ENCODE assay signal across 11 cellular contexts in the genomic region with DNA sequence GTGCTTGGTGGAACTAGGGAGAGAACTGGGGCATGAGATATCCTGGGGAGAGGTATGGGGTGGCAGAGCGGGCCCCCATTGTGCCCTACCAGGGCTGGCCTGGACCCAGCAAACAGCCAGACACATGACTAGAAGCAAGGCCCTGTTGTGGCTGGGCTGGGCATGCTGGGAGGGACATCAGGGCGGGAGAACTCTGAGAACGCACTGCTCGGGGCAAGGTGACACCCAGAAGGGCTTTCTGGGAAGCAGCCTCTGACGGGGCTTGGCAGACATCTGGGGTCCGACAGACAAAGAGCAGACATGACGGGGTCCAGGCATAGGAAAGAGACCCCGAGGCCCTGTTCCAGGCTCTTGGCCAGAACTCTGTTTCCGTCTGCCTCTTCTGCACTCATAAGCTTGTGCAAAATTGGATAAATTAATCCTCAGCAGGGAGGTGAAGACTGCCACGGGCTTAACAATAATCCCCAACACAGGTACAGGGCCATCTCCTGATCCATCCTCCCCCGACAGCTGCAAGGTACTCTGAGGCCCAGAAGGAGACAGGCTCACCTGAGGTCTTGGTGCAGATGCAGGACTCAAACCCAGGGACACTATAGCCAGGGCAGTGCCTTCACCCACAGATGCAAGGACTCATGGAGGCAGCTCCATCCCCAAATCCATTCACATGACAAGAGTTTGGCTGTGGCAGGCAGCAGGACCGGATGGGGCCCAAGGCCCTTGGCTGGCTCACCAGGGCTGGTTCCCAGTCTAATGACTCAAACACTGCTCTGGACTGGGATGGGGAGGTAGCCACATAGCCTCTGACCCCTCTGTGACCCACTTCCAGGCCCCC. TPM values are rescaled to one million over a fixed set of nuclear protein-coding genes. Genes with fewer than 3 reads are reported as not detected.
DNase-seq lines count a peak whose midpoint lies in the region; ATAC-seq, FAIRE-seq and TF ChIP-seq lines count a peak whose summit lies in the region.
"Had no signal": no experiment of that assay in that cellular context is flagged by ENCODE, and none has a peak within 500 bp of the region (broad histone marks: within the 10 kb centered on the region; RNA-seq: fewer than 3 reads in every experiment).

No MANE protein-coding gene starts in this region.

- H2AFZ ChIP-seq in HepG2 (ENCODE audit: low read length): no peak overlapping the region

- TF ChIP-seq RAD21 in HepG2 (CRISPR knock-in tag; IDR thresholded peaks at IDR 0.05): no peak

- H3K4me3 Mint-ChIP-seq in activated CD4-positive, alpha-beta T cell treated with anti-CD3 and anti-CD28 coated beads, Interleukin-2, amount 10 ng/mL, durations not matched to agents 24 days and 14 days: no peak overlapping the region
- H3K4me3 Mint-ChIP-seq: stimulated activated naive CD8-positive, alpha-beta T cell treated with anti-CD3 and anti-CD28 coated beads, Interleukin-15, Interleukin-2, amounts not matched to agents 100 ng/mL and 50 ng/mL, for 24 hours had no signal

- H3K27ac ChIP-seq in caudate nucleus (ENCODE audit: low read depth, low read length) (peak overlapping the region; percentile 27), HepG2 (ENCODE audit: extremely low read length, insufficient read depth, low read length) (peak overlapping the region; percentile 75), substantia nigra (ENCODE audit: low read depth, low read length, poor library complexity, severe bottlenecking) (peak overlapping the region; percentile 74)

- in situ Hi-C loops in HepG2 (cut with HindIII; ENCODE audit: extremely low pct_ligation_motif_present, low pct_unique_long_range_greater_than_20kb): no loop called here

- peak overlapping the region; percentile 34 for H3K27ac Mint-ChIP-seq in activated CD4-positive, alpha-beta T cell treated with anti-CD3 and anti-CD28 coated beads, Interleukin-2, amount 10 ng/mL, durations not matched to agents 24 days and 14 days
- H3K27ac Mint-ChIP-seq: stimulated activated naive CD8-positive, alpha-beta T cell treated with anti-CD3 and anti-CD28 coated beads, Interleukin-15, Interleukin-2, amounts not matched to agents 100 ng/mL and 50 ng/mL, for 24 hours had no signal

- H3K4me3 ChIP-seq in HepG2 (replicated peaks in 1 of 3; ENCODE audit: insufficient read depth in 1 of 3, low read depth in 2 of 3, low read length in 3 of 3): peak overlapping the region in 1 of 3 experiments; percentile 37; a peak in 1 of 6 replicates

- peaks cover 92% of the 10 kb centered on the region for H3K79me2 ChIP-seq in HepG2 (ENCODE audit: insufficient read depth, low read length)

- 0 out of 4 replicates have a peak, but pooled peaks of 1 of the 2 experiments have one; percentile 6 for TF ChIP-seq POLR2A in HepG2 (IDR thresholded peaks at IDR 0.05; ENCODE audit: insufficient read depth in 1 of 2, low read depth in 2 of 2, low read length in 2 of 2)

- no peaks in the 10 kb centered on the region for H3K27me3 ChIP-seq in HepG2 (ENCODE audit: control insufficient read depth in 1 of 2, insufficient read depth in 2 of 2, low read length in 2 of 2)
- H3K27me3 ChIP-seq: Peyer's patch had no signal

- H3K9me3 Mint-ChIP-seq in activated CD4-positive, alpha-beta T cell treated with anti-CD3 and anti-CD28 coated beads, Interleukin-2, amount 10 ng/mL, durations not matched to agents 24 days and 14 days: no peaks in the 10 kb centered on the region
- H3K9me3 Mint-ChIP-seq: stimulated activated naive CD8-positive, alpha-beta T cell treated with anti-CD3 and anti-CD28 coated beads, Interleukin-15, Interleukin-2, amounts not matched to agents 100 ng/mL and 50 ng/mL, for 24 hours had no signal

- peak overlapping the region; percentile 48 for H3K4me2 ChIP-seq in HepG2 (ENCODE audit: low read depth, low read length)

- peaks cover 69% of the 10 kb centered on the region for H3K4me1 Mint-ChIP-seq in activated CD4-positive, alpha-beta T cell treated with anti-CD3 and anti-CD28 coated beads, Interleukin-2, amount 10 ng/mL, durations not matched to agents 24 days and 14 days

- DNase-seq in activated CD4-positive, alpha-beta T cell treated with anti-CD3 and anti-CD28 coated beads, Interleukin-2, amount 10 ng/mL, durations not matched to agents 24 days and 14 days: no peak
- no peak for DNase-seq in activated CD4-positive, alpha-beta T cell treated with anti-CD3 and anti-CD28 coated beads for 1 hour
- DNase-seq in caudate nucleus (lab: John Stamatoyannopoulos, UW): peak in 4 of 61 donors; percentile 22 to 52 (median 44)
- DNase-seq in HepG2 (ENCODE audit: low spot score): no peak
- DNase-seq in substantia nigra (lab: John Stamatoyannopoulos, UW): peak in 22 of 49 donors; percentile 22 to 71 (median 46)
- DNase-seq in NCI-H1417 treated with DMSO at 0.1 percent for 48 hours (lab: John Stamatoyannopoulos, UW): no peak

- no peaks in the 10 kb centered on the region for H3K9me3 ChIP-seq in HepG2 (ENCODE audit: low read length)
- H3K9me3 ChIP-seq: Peyer's patch had no signal

- ATAC-seq in HepG2 (no peak), HG02642 (IDR thresholded peaks at IDR 0.05; ENCODE audit: poor library complexity, unreplicated experiment) (no peak), HG02763 (IDR thresholded peaks at IDR 0.05; ENCODE audit: unreplicated experiment) (no peak)

- CTCF ChIA-PET in HepG2 (lab: Yijun Ruan, JAX; ENCODE audit: low intra/inter-chr PET ratio, low total read pairs): no interaction called here

- peaks cover 43% of the 10 kb centered on the region for H3K36me3 Mint-ChIP-seq in activated CD4-positive, alpha-beta T cell treated with anti-CD3 and anti-CD28 coated beads, Interleukin-2, amount 10 ng/mL, durations not matched to agents 24 days and 14 days (ENCODE audit: low read depth)

- H4K20me1 ChIP-seq in HepG2 (ENCODE audit: insufficient read depth, low read length): peaks cover 60% of the 10 kb centered on the region; the same call in 1 of the 2 replicates

- TF ChIP-seq CTCF in HepG2 (CRISPR knock-in tag; IDR thresholded peaks at IDR 0.05): no peak

- H3K4me1 ChIP-seq in HepG2 (ENCODE audit: insufficient read depth, low read length): peaks cover 93% of the 10 kb centered on the region

- BruUV-seq in HepG2 (replicated peaks; lab: Mats Ljungman, UMichigan): no TSS peak

- no peaks in the 10 kb centered on the region for H3K27me3 Mint-ChIP-seq in activated CD4-positive, alpha-beta T cell treated with anti-CD3 and anti-CD28 coated beads, Interleukin-2, amount 10 ng/mL, durations not matched to agents 24 days and 14 days
- H3K27me3 Mint-ChIP-seq: stimulated activated naive CD8-positive, alpha-beta T cell treated with anti-CD3 and anti-CD28 coated beads, Interleukin-15, Interleukin-2, amounts not matched to agents 100 ng/mL and 50 ng/mL, for 24 hours had no signal

- intact Hi-C loops in activated CD4-positive, alpha-beta T cell treated with anti-CD3 and anti-CD28 coated beads, Interleukin-2, amount 10 ng/mL, durations not matched to agents 24 days and 14 days (cut with micrococcal nuclease): no loop called here
- intact Hi-C loops in HepG2 (cut with micrococcal nuclease; ENCODE audit: unreplicated experiment): no loop called here

- WGBS in HepG2 (ENCODE audit: low lambda C conversion rate): 84% methylated on average over 8 of the region's 12 CpGs

- POLR2A ChIA-PET in HepG2 (lab: Yijun Ruan, JAX): interaction anchor here (1.0 to 1.9 kb wide), 6 partner anchors 8 to 20 kb away, joined by 3 to 12 read pairs (median 6); no protein-coding TSS in a partner anchor

- peaks cover 14 to 40% of the 10 kb centered on the region in 2 experiments for H3K36me3 ChIP-seq in HepG2 (replicated peaks in 1 of 2; ENCODE audit: control insufficient read depth in 1 of 2, insufficient read depth in 2 of 2, low read length in 2 of 2)

- no peak for FAIRE-seq in HepG2 (lab: Jason Lieb, UNC)
- FAIRE-seq: islet of Langerhans had no signal

- peak overlapping the region; percentile 43 for H3K9ac ChIP-seq in HepG2 (ENCODE audit: insufficient read depth, low read depth, low read length)

- TF ChIP-seq EP300 in HepG2 (IDR thresholded peaks at IDR 0.05; ENCODE audit: low read depth in 2 of 2, low read length in 2 of 2) (no peak), HepG2 (CRISPR knock-in tag; IDR thresholded peaks at IDR 0.05; ENCODE audit: borderline replicate concordance) (no peak)

TF ChIP-seq in HepG2, 621 proteins besides CTCF, POLR2A, EP300 and RAD21 (continues in another document):
- TF ChIP-seq, protein P1, sequence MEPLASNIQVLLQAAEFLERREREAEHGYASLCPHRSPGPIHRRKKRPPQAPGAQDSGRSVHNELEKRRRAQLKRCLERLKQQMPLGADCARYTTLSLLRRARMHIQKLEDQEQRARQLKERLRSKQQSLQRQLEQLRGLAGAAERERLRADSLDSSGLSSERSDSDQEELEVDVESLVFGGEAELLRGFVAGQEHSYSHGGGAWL (CRISPR knock-in tag; IDR thresholded peaks at IDR 0.05): no peak

RNA-seq across cellular contexts. Expression of a gene that starts 5.4 kb away (rescaled TPM):
- total RNA-seq in activated CD4-positive, alpha-beta T cell treated with anti-CD3 and anti-CD28 coated beads, Interleukin-2, amount 10 ng/mL, durations not matched to agents 24 days and 14 days: 154 and 171 TPM in 2 replicates
- total RNA-seq in HepG2 (2016; rRNA removed; fragmentation: Illumina TruSeq; extraction: Trizol): 12.6 and 34.3 TPM in 2 replicates
- total RNA-seq in HepG2 (2016; cell fraction: cytosol; rRNA removed; fragmentation: Illumina TruSeq; extraction: Trizol; ENCODE audit: low read depth): 17.8 and 21.9 TPM in 2 replicates
- 11.7 and 40.3 TPM in 2 replicates for total RNA-seq in HepG2 (2016; cell fraction: insoluble cytoplasmic fraction; rRNA removed; fragmentation: Illumina TruSeq; extraction: Trizol)
- total RNA-seq in HepG2 (2016; cell fraction: membrane; rRNA removed; fragmentation: Illumina TruSeq; extraction: Trizol): 12.6 and 16.8 TPM in 2 replicates
- 53.2 and 57.7 TPM in 2 replicates for total RNA-seq in HepG2 (2016; cell fraction: nucleus; rRNA removed; fragmentation: Illumina TruSeq; extraction: Trizol)
- 38.0 and 57.5 TPM in 2 replicates for polyA plus RNA-seq in HepG2 (2011; rRNA removed)
- 16.6 and 23.2 TPM in 2 replicates for polyA plus RNA-seq in HepG2 (2011; cell fraction: cytosol; rRNA removed)
- polyA plus RNA-seq in HepG2 (2011; cell fraction: nucleus; rRNA removed): 385 and 409 TPM in 2 replicates
- polyA plus RNA-seq in HepG2 (2012): 60.2 and 60.8 TPM in 2 replicates
- polyA plus RNA-seq in HepG2 (2016; cell fraction: cytosol; fragmentation: Illumina TruSeq; extraction: Trizol; ENCODE audit: low read depth): 3.6 and 4.8 TPM in 2 replicates
- polyA plus RNA-seq in HepG2 (2016; cell fraction: insoluble cytoplasmic fraction; fragmentation: Illumina TruSeq; extraction: Trizol; ENCODE audit: low read depth): 11.3 and 14.1 TPM in 2 replicates
- polyA plus RNA-seq in HepG2 (2016; cell fraction: membrane; fragmentation: Illumina TruSeq; extraction: Trizol; ENCODE audit: low read depth): 7.4 and 8.0 TPM in 2 replicates
- polyA plus RNA-seq in HepG2 (2016; cell fraction: nucleus; fragmentation: Illumina TruSeq; extraction: Trizol; ENCODE audit: insufficient read depth, low read depth): 156 and 162 TPM in 2 replicates
- 70.2 and 130 TPM in 2 replicates for polyA minus RNA-seq in HepG2 (2011; rRNA and poly(A)+ RNA removed; ENCODE audit: low replicate concordance)
- 35.3 and 56.1 TPM in 2 replicates for polyA minus RNA-seq in HepG2 (2011; cell fraction: cytosol; rRNA and poly(A)+ RNA removed)
- 93.2 and 119 TPM in 2 replicates for polyA minus RNA-seq in HepG2 (2011; cell fraction: nucleus; rRNA and poly(A)+ RNA removed)
